In the genomic region with DNA sequence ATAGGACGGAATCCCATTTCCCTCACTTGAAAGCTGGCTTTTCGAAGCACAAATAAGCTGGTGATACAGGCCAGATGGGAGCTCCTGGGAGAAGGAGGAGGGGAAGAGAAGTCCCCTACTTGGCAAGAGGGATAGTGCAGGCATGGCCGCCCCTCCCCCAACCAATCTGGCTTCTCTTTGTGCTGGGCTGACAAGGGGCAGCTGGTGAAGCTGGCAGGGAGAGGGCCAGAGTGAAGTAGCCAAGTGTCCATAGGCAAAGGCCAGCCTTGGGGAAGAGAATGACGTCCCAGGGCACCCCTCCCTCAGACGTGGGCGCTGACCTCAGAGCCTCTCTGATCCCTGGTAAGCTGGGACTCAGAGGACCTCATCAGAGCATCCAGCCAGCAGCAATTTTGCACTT, we compare ENCODE assay signal across 11 cellular contexts.
DNase-seq lines count a peak whose midpoint lies in the region; ATAC-seq and TF ChIP-seq lines count a peak whose summit lies in the region.
"Had no signal": no experiment of that assay in that cellular context is flagged by ENCODE, and none has a peak within 500 bp of the region (broad histone marks: within the 10 kb centered on the region; RNA-seq: fewer than 3 reads in every experiment).

No MANE protein-coding gene starts in this region.

- peaks cover 16% of the 10 kb centered on the region for H3K4me1 Mint-ChIP-seq in WTC11
- peaks cover 4% of the 10 kb centered on the region for H3K4me1 Mint-ChIP-seq in activated naive CD8-positive, alpha-beta T cell treated with anti-CD3 and anti-CD28 coated beads for 36 hours

- no peaks in the 10 kb centered on the region for H3K36me3 Mint-ChIP-seq in WTC11
- peaks cover under 1% of the 10 kb centered on the region for H3K36me3 Mint-ChIP-seq in activated naive CD8-positive, alpha-beta T cell treated with anti-CD3 and anti-CD28 coated beads for 36 hours

- no peaks in the 10 kb centered on the region for H4K20me1 ChIP-seq in hepatocyte (ENCODE audit: insufficient read depth, poor library complexity, severe bottlenecking)

- POLR2A ChIA-PET in WTC11 (lab: Charles Lee): interaction anchor here (0.6 kb wide), 1 partner anchor 55 kb away, joined by 3 read pairs; no protein-coding TSS in a partner anchor

- H3K4me3 Mint-ChIP-seq in WTC11: no peak overlapping the region
- H3K4me3 Mint-ChIP-seq in activated naive CD8-positive, alpha-beta T cell treated with anti-CD3 and anti-CD28 coated beads for 36 hours: no peak overlapping the region
- H3K4me3 Mint-ChIP-seq: activated CD4-positive, alpha-beta T cell treated with anti-CD3 and anti-CD28 coated beads, Interleukin-2, amount 10 ng/mL, durations not matched to agents 24 days and 14 days had no signal

- CTCF ChIA-PET in WTC11 (lab: Charles Lee): interaction anchor here (0.7 to 1.8 kb wide), 4 partner anchors 56 to 210 kb away, joined by 3 to 11 read pairs (median 6); no protein-coding TSS in a partner anchor

- TF ChIP-seq CTCF in WTC11 (IDR thresholded peaks at IDR 0.05) (no peak), hepatocyte (IDR thresholded peaks at IDR 0.05; ENCODE audit: poor library complexity) (no peak)

- H3K9me3 Mint-ChIP-seq in WTC11: peaks cover 5% of the 10 kb centered on the region
- peaks cover 3% of the 10 kb centered on the region for H3K9me3 Mint-ChIP-seq in activated naive CD8-positive, alpha-beta T cell treated with anti-CD3 and anti-CD28 coated beads for 36 hours

- intact Hi-C loops in posterior cingulate gyrus (cut with DNase I): loop anchor here (5.0 kb wide), 1 partner anchor 49 kb away; no protein-coding TSS in a partner anchor

- H3K27me3 ChIP-seq in hepatocyte: peaks cover 8% of the 10 kb centered on the region

- H3K4me2 ChIP-seq in hepatocyte: no peak overlapping the region

- H3K36me3 ChIP-seq in hepatocyte (replicated peaks; ENCODE audit: insufficient read depth, low read depth): no peaks in the 10 kb centered on the region

- peaks cover 11% of the 10 kb centered on the region for H3K27me3 Mint-ChIP-seq in WTC11 (ENCODE audit: low read depth)
- H3K27me3 Mint-ChIP-seq in activated naive CD8-positive, alpha-beta T cell treated with anti-CD3 and anti-CD28 coated beads for 36 hours: peaks cover 61% of the 10 kb centered on the region

- H3K79me2 ChIP-seq in hepatocyte: no peaks in the 10 kb centered on the region

- ATAC-seq in WTC11: peak; percentile 81
- ATAC-seq in HG02678 (IDR thresholded peaks at IDR 0.05; ENCODE audit: unreplicated experiment): no peak

- no peaks in the 10 kb centered on the region for H3K9me2 ChIP-seq in hepatocyte (replicated peaks; ENCODE audit: insufficient read depth)

- H3K9me3 ChIP-seq in hepatocyte (ENCODE audit: low read depth): no peaks in the 10 kb centered on the region

- WGBS in hepatocyte (ENCODE audit: low lambda C conversion rate, missing lambda C conversion rate): 74% methylated on average over 6 of the region's 6 CpGs

- no peak overlapping the region for H3K27ac Mint-ChIP-seq in WTC11
- H3K27ac Mint-ChIP-seq in activated naive CD8-positive, alpha-beta T cell treated with anti-CD3 and anti-CD28 coated beads for 36 hours: no peak overlapping the region
- H3K27ac Mint-ChIP-seq: activated CD4-positive, alpha-beta T cell treated with anti-CD3 and anti-CD28 coated beads, Interleukin-2, amount 10 ng/mL, durations not matched to agents 24 days and 14 days had no signal

- no peak overlapping the region for H3K4me3 ChIP-seq in hepatocyte

- no peak overlapping the region for H2AFZ ChIP-seq in hepatocyte

- DNase-seq in NCI-H2029 (lab: John Stamatoyannopoulos, UW): peak; percentile 49
- DNase-seq in WTC11 (ENCODE audit: low spot score): peak; percentile 58
- peak; percentile 19 for DNase-seq in hepatocyte (ENCODE audit: low spot score)
- peak; percentile 66 to 97 (median 74) for DNase-seq in posterior cingulate gyrus
- DNase-seq in NCI-H2081 treated with DMSO at 0.1 percent for 48 hours (lab: John Stamatoyannopoulos, UW): no peak
- no peak for DNase-seq in activated naive CD8-positive, alpha-beta T cell treated with anti-CD3 and anti-CD28 coated beads for 36 hours
- DNase-seq in NCI-H146 treated with DMSO at 0.1 percent for 48 hours (lab: John Stamatoyannopoulos, UW; ENCODE audit: unreplicated experiment): no peak
- DNase-seq: activated CD4-positive, alpha-beta T cell treated with anti-CD3 and anti-CD28 coated beads, Interleukin-2, amount 10 ng/mL, durations not matched to agents 24 days and 14 days; OCI-M1; small intestine had no signal

- no peak overlapping the region for H3K27ac ChIP-seq in hepatocyte

- H3K4me1 ChIP-seq in hepatocyte (ENCODE audit: insufficient read depth): no peaks in the 10 kb centered on the region

TF ChIP-seq in WTC11, 78 proteins besides CTCF, POLR2A, EP300 and RAD21:
- no peak for TF ChIP-seq GTF2I (CRISPR knock-in tag; conservative IDR thresholded peaks at IDR 0.05)
- TF ChIP-seq, protein P1, sequence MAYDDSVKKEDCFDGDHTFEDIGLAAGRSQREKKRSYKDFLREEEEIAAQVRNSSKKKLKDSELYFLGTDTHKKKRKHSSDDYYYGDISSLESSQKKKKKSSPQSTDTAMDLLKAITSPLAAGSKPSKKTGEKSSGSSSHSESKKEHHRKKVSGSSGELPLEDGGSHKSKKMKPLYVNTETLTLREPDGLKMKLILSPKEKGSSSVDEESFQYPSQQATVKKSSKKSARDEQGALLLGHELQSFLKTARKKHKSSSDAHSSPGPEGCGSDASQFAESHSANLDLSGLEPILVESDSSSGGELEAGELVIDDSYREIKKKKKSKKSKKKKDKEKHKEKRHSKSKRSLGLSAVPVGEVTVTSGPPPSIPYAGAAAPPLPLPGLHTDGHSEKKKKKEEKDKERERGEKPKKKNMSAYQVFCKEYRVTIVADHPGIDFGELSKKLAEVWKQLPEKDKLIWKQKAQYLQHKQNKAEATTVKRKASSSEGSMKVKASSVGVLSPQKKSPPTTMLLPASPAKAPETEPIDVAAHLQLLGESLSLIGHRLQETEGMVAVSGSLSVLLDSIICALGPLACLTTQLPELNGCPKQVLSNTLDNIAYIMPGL (CRISPR knock-in tag; IDR thresholded peaks at IDR 0.05): no peak
- TF ChIP-seq ZNF232 (CRISPR knock-in tag; IDR thresholded peaks at IDR 0.05): no peak
- TF ChIP-seq, protein P2, sequence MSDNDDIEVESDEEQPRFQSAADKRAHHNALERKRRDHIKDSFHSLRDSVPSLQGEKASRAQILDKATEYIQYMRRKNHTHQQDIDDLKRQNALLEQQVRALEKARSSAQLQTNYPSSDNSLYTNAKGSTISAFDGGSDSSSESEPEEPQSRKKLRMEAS (CRISPR knock-in tag; IDR thresholded peaks at IDR 0.05): no peak
- TF ChIP-seq, protein P3, sequence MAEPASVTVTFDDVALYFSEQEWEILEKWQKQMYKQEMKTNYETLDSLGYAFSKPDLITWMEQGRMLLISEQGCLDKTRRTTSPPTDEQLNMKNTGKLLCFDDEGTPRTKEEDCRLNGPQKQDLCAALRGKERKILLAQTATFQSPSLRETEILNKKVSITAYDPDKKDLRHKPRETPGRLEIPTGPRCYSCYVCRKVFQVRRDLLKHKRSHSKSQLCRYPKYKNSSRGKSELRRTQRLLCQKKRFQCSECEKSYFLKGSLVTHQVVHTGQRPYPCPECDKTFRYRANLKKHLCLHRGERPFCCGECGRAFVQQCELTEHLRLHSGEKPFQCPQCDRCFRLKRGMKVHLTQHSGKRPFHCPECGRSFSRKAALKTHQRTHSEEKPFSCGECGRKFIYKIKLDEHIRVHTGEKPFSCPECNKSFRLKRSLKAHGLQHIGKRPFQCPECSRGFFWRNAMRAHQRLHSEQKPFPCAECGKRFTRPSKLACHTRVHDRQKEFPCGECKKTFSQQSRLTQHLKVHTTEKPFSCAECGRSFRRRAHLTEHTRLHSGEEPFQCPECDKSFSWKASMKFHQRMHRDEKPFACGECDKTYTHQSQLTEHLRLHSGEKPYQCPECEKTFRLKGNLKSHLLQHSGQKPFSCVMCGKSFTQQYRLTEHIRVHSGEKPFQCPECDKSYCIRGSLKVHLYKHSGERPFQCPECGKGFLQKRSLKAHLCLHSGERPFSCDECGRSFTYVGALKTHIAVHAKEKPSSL (CRISPR knock-in tag; conservative IDR thresholded peaks at IDR 0.05): no peak
- TF ChIP-seq ZNF138 (CRISPR knock-in tag; conservative IDR thresholded peaks at IDR 0.05): no peak
- no peak for TF ChIP-seq SMAD4 (CRISPR knock-in tag; IDR thresholded peaks at IDR 0.05)
- no peak for TF ChIP-seq OVOL2 (CRISPR knock-in tag; IDR thresholded peaks at IDR 0.05; ENCODE audit: borderline replicate concordance)

Comparison
In these comparisons a context has a peak if more than half of its experiments do, and no peak if none do; other contexts are left out.
1. DNase-seq: peak in NCI-H2029 (single experiment), WTC11 (single experiment), hepatocyte (single experiment) and posterior cingulate gyrus (10 of 10); none in NCI-H2081 treated with DMSO at 0.1 percent for 48 hours (single experiment), activated naive CD8-positive, alpha-beta T cell treated with anti-CD3 and anti-CD28 coated beads for 36 hours (single experiment) and NCI-H146 treated with DMSO at 0.1 percent for 48 hours (single experiment).